ENCODE assay signal across 8 cellular contexts in the genomic region with DNA sequence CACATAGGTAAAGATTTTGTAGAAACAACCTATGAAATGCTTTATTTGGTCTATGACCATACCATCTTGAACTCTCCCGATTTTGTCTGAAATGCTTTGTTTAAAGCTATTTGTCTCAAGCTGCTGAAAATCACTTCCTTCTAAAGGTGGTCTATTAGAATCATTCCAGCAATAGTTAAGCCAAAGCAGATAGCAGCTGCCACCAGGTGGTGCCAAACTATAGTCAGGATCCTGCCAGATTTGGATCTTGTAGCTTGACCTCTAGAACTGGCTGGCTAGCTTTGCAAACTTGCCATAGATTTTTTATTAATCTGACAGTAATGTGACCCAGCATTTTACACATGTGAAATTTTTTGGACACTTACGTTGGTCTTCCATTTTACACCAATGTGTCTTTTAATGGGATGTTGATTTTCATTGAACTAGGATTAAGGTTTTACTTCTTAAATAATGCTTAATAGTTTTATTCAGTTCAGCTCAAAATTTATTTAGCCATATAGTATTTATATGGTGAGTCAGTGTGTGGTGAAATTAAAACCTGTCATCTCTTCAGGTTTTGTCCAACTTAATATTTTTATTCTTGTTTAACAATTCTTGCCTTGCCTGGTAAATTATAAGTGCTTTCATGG. TPM values are rescaled to one million over a fixed set of nuclear protein-coding genes. Genes with fewer than 3 reads are reported as not detected.
DNase-seq lines count a peak whose midpoint lies in the region; ATAC-seq and TF ChIP-seq lines count a peak whose summit lies in the region.
"Had no signal": no experiment of that assay in that cellular context is flagged by ENCODE, and none has a peak within 500 bp of the region (broad histone marks: within the 10 kb centered on the region; RNA-seq: fewer than 3 reads in every experiment).

No MANE protein-coding gene starts in this region.

- H3K4me3 Mint-ChIP-seq in nephron = no peak overlapping the region

- H3K4me1 Mint-ChIP-seq in nephron = no peaks in the 10 kb centered on the region

- H3K36me3 ChIP-seq in SJSA1 = peaks cover 38% of the 10 kb centered on the region
- H3K36me3 ChIP-seq: neutrophil had no signal

- peak; percentile 6 for DNase-seq in DMS79 (lab: John Stamatoyannopoulos, UW)
- DNase-seq in HEK293T (ENCODE audit: extremely low spot score) = peak; percentile 57
- peak; percentile 11 to 57 for DNase-seq in SJSA1 (ENCODE audit: low read depth in 1 of 2, low spot score in 2 of 2)
- DNase-seq in epithelial cell of esophagus (ENCODE audit: low read depth) = peak; percentile 51

- H3K27ac Mint-ChIP-seq in nephron = no peak overlapping the region

- no peaks in the 10 kb centered on the region for H3K4me1 ChIP-seq in SJSA1 (replicated peaks)

- CTCF ChIA-PET in HEK293T (lab: Yijun Ruan, JAX) = interaction anchor here (0.7 to 1.8 kb wide), 8 partner anchors 10 to 1017 kb away, joined by 3 to 5 read pairs (median 4); no protein-coding TSS in a partner anchor

- POLR2A ChIA-PET in HEK293T (lab: Yijun Ruan, JAX) = interaction anchor here (1.0 to 1.1 kb wide), 2 partner anchors 20 to 38 kb away, joined by 3 to 6 read pairs; a partner anchor contains a TSS

- H3K36me3 Mint-ChIP-seq in nephron (ENCODE audit: low read depth) = peaks cover 71% of the 10 kb centered on the region

- ATAC-seq in HG03439 (IDR thresholded peaks at IDR 0.05; ENCODE audit: unreplicated experiment) = no peak
- no peak for ATAC-seq in HG03025 (IDR thresholded peaks at IDR 0.05; ENCODE audit: low FRiP score, unreplicated experiment)

- H3K9me3 Mint-ChIP-seq in nephron = no peaks in the 10 kb centered on the region

- no peaks in the 10 kb centered on the region for H3K27me3 ChIP-seq in SJSA1 (replicated peaks)
- H3K27me3 ChIP-seq: neutrophil had no signal

- H3K9me3 ChIP-seq in SJSA1 (replicated peaks) = no peaks in the 10 kb centered on the region
- H3K9me3 ChIP-seq: neutrophil had no signal

- H3K27ac ChIP-seq in SJSA1 = no peak overlapping the region
- H3K27ac ChIP-seq: neutrophil had no signal

- H3K4me3 ChIP-seq in SJSA1 = no peak overlapping the region
- H3K4me3 ChIP-seq in epithelial cell of esophagus (ENCODE audit: low read length) = no peak overlapping the region

- H3K27me3 Mint-ChIP-seq in nephron (ENCODE audit: low read depth) = no peaks in the 10 kb centered on the region

- TF ChIP-seq CTCF in epithelial cell of esophagus (IDR thresholded peaks at IDR 0.05; ENCODE audit: insufficient read depth, low read depth, low read length, missing control alignments) (peak; percentile 92), nephron (IDR thresholded peaks at IDR 0.05; ENCODE audit: unreplicated experiment in 3 of 3) (peak; percentile 63 to 71 (median 67))

TF ChIP-seq in HEK293T, 16 proteins besides CTCF, POLR2A, EP300 and RAD21:
- TF ChIP-seq LEF1 (IDR thresholded peaks at IDR 0.05; ENCODE audit: borderline replicate concordance) = no peak
- TF ChIP-seq L3MBTL2 (conservative IDR thresholded peaks at IDR 0.05) = no peak
- TF ChIP-seq FOXM1 (IDR thresholded peaks at IDR 0.05; ENCODE audit: borderline replicate concordance) = no peak
- TF ChIP-seq ELF4 (IDR thresholded peaks at IDR 0.05) = no peak
- TF ChIP-seq SUZ12 (IDR thresholded peaks at IDR 0.05) = no peak
- no peak for TF ChIP-seq BHLHE40 (IDR thresholded peaks at IDR 0.05; ENCODE audit: borderline replicate concordance)
- TF ChIP-seq ZNF384 (IDR thresholded peaks at IDR 0.05) = no peak
- TF ChIP-seq SP1 (IDR thresholded peaks at IDR 0.05) = no peak
- TF ChIP-seq FOXA1 (IDR thresholded peaks at IDR 0.05) = no peak
- TF ChIP-seq FOXK2 (IDR thresholded peaks at IDR 0.05) = no peak
- no peak for TF ChIP-seq CTBP1 (IDR thresholded peaks at IDR 0.05; ENCODE audit: borderline replicate concordance)
- TF ChIP-seq ARNT (IDR thresholded peaks at IDR 0.05) = no peak

RNA-seq across cellular contexts. Expression of a gene that starts 19.7 kb away (rescaled TPM):
- 22.4 and 30.7 TPM in 2 replicates for total RNA-seq in SJSA1 (2014; rRNA removed; shearing (Covaris generic))

RNA-seq across cellular contexts. Expression of a gene that starts 38.0 kb away (rescaled TPM):
- total RNA-seq in SJSA1 (2014; rRNA removed; shearing (Covaris generic)) = 930 and 1,031 TPM in 2 replicates

Comparison
In these comparisons a context has a peak if more than half of its experiments do, and no peak if none do; other contexts are left out.
1. DNase-seq: peak in every context shown above with its lines; median percentile 57 in HEK293T; 51 in epithelial cell of esophagus; 34 in SJSA1; 6 in DMS79.